Comparison of ENCODE assay signal across 9 cellular contexts in genomic region chr1:24806588-24806987, GRCh38.
"Had no signal": no experiment of that assay in that cellular context is flagged by ENCODE, and none has a peak within 500 bp of the region (broad histone marks: within the 10 kb centered on the region; RNA-seq: fewer than 3 reads in every experiment).

No MANE protein-coding gene starts in this region.

- ATAC-seq: activated naive CD8-positive, alpha-beta T cell treated with anti-CD3 and anti-CD28 coated beads, Interleukin-2, amount 50 U/mL, for 24 hours; stimulated activated naive CD8-positive, alpha-beta T cell treated with anti-CD3 and anti-CD28 coated beads, Interleukin-15, amount 100 ng/mL, for 72 hours had no signal

- H3K4me3 ChIP-seq: cardiac muscle cell, vagina had no signal

- DNase-seq: activated CD4-positive, alpha-beta T cell treated with anti-CD3 and anti-CD28 coated beads, Interleukin-2, amount 10 ng/mL, durations not matched to agents 24 days and 14 days; activated naive CD4-positive, alpha-beta T cell; activated naive CD8-positive, alpha-beta T cell treated with anti-CD3 and anti-CD28 coated beads, Interleukin-2, amount 50 U/mL, for 24 hours; hippocampal formation; nephron progenitor cell; stimulated activated CD4-positive, alpha-beta T cell treated with anti-CD3 and anti-CD28 coated beads, Interleukin-4, amount 100 ng/mL, for 4 hours; stimulated activated naive CD8-positive, alpha-beta T cell treated with anti-CD3 and anti-CD28 coated beads, Interleukin-15, amount 100 ng/mL, for 72 hours had no signal

- H3K36me3 ChIP-seq: vagina had no signal

- H3K9me3 ChIP-seq: vagina had no signal

- H3K27me3 ChIP-seq: cardiac muscle cell, vagina had no signal
